ENCODE assay signal across 9 cellular contexts in genomic region chr22:17980638-17981051, GRCh38. TPM values are rescaled to one million over a fixed set of nuclear protein-coding genes. Genes with fewer than 3 reads are reported as not detected.
DNase-seq lines count a peak whose midpoint lies in the region; ATAC-seq and TF ChIP-seq lines count a peak whose summit lies in the region.
"Had no signal": no experiment of that assay in that cellular context is flagged by ENCODE, and none has a peak within 500 bp of the region (broad histone marks: within the 10 kb centered on the region; RNA-seq: fewer than 3 reads in every experiment).

No MANE protein-coding gene starts in this region.

- H3K9me3 Mint-ChIP-seq in WTC11: peaks cover 8% of the 10 kb centered on the region

- H3K27me3 ChIP-seq in HL-60 (ENCODE audit: insufficient read depth, poor library complexity, severe bottlenecking) (no peaks in the 10 kb centered on the region), psoas muscle (ENCODE audit: insufficient read depth in 3 of 3, low read length in 2 of 3) (no peaks in the 10 kb centered on the region)
- H3K27me3 ChIP-seq: tibial nerve had no signal

- ATAC-seq in WTC11 (no peak; the same call in 1 of the 2 replicates), psoas muscle (peak; percentile 52 to 84 (median 72))

- H3K4me3 ChIP-seq in HL-60 (replicated peaks; ENCODE audit: insufficient read depth, low read length) (no peak overlapping the region), psoas muscle (peak overlapping the region; percentile 31)

- H3K36me3 Mint-ChIP-seq in WTC11: peaks cover 3% of the 10 kb centered on the region

- peak overlapping the region; percentile 6; the same call in 1 of the 2 replicates for H3K4me3 Mint-ChIP-seq in WTC11

- no peaks in the 10 kb centered on the region for H3K36me3 ChIP-seq in psoas muscle (ENCODE audit: insufficient read depth in 1 of 2, low read depth in 1 of 2)
- H3K36me3 ChIP-seq: tibial nerve had no signal

- H3K4me1 ChIP-seq in psoas muscle: peaks cover 29% of the 10 kb centered on the region

- H3K27ac Mint-ChIP-seq in WTC11: peak overlapping the region; percentile 64

- TF ChIP-seq CTCF in HL-60 (IDR thresholded peaks at IDR 0.05; ENCODE audit: insufficient read depth, low read length): no peak
- no peak for TF ChIP-seq CTCF in WTC11 (IDR thresholded peaks at IDR 0.05)
- no peak for TF ChIP-seq CTCF in psoas muscle (IDR thresholded peaks at IDR 0.05)

- POLR2A ChIA-PET in WTC11 (lab: Charles Lee): no interaction called here

- H3K9me3 ChIP-seq in psoas muscle: no peaks in the 10 kb centered on the region
- H3K9me3 ChIP-seq: tibial nerve had no signal

- DNase-seq in HL-60 (ENCODE audit: low read depth in 1 of 2, low spot score in 1 of 2) (peak; percentile 28 to 79), WTC11 (ENCODE audit: low spot score) (no peak), psoas muscle (peak; percentile 32 to 70), NCI-H1694 (lab: John Stamatoyannopoulos, UW) (no peak), NOMO-1 (lab: John Stamatoyannopoulos, UW; ENCODE audit: unreplicated experiment in 2 of 2) (no peak), SHP77 treated with DMSO at 0.1 percent for 48 hours (lab: John Stamatoyannopoulos, UW) (no peak), SIG-M5 treated with dmso at 0.1 percent for 504 hours (lab: John Stamatoyannopoulos, UW; ENCODE audit: unreplicated experiment) (no peak)
- DNase-seq in effector CD4-positive, alpha-beta T cell: peak; percentile 21

- H3K27me3 Mint-ChIP-seq in WTC11 (ENCODE audit: low read depth): no peaks in the 10 kb centered on the region

- H3K27ac ChIP-seq in HL-60 (replicated peaks) (no peak overlapping the region), psoas muscle (peak overlapping the region; percentile 62)

- peaks cover 37% of the 10 kb centered on the region for H3K4me1 Mint-ChIP-seq in WTC11

- WGBS in psoas muscle, 3 donors: 5 to 19% (median 13%) methylated on average over 13 of the region's 13 CpGs

- CTCF ChIA-PET in WTC11 (lab: Charles Lee): interaction anchor here (1.2 to 2.2 kb wide), 5 partner anchors 18 to 207 kb away, joined by 3 to 13 read pairs (median 3); no protein-coding TSS in a partner anchor

- intact Hi-C loops in psoas muscle (cut with DNase I): no loop called here

TF ChIP-seq in WTC11, 78 proteins besides CTCF, POLR2A, EP300 and RAD21:
- TF ChIP-seq FOXK1 (CRISPR knock-in tag; IDR thresholded peaks at IDR 0.05) (no peak), KAT7 (CRISPR knock-in tag; IDR thresholded peaks at IDR 0.05; ENCODE audit: borderline replicate concordance) (no peak), FOXP1 (CRISPR knock-in tag; IDR thresholded peaks at IDR 0.05; ENCODE audit: borderline replicate concordance) (no peak), SMAD4 (CRISPR knock-in tag; IDR thresholded peaks at IDR 0.05) (no peak), SP1 (CRISPR knock-in tag; conservative IDR thresholded peaks at IDR 0.05) (no peak), ARID4B (CRISPR knock-in tag; IDR thresholded peaks at IDR 0.05; ENCODE audit: borderline replicate concordance) (no peak), GRHL2 (CRISPR knock-in tag; IDR thresholded peaks at IDR 0.05; ENCODE audit: insufficient replicate concordance, severe bottlenecking) (no peak), ZNF232 (CRISPR knock-in tag; IDR thresholded peaks at IDR 0.05) (no peak), ZBTB21 (CRISPR knock-in tag; IDR thresholded peaks at IDR 0.05; ENCODE audit: borderline replicate concordance) (no peak), ZNF263 (CRISPR knock-in tag; IDR thresholded peaks at IDR 0.05; ENCODE audit: low read depth) (no peak), ATF1 (CRISPR knock-in tag; IDR thresholded peaks at IDR 0.05) (no peak), CBFB (CRISPR knock-in tag; IDR thresholded peaks at IDR 0.05; ENCODE audit: low read depth) (no peak), ZNF219 (CRISPR knock-in tag; IDR thresholded peaks at IDR 0.05; ENCODE audit: borderline replicate concordance) (no peak), ZBTB43 (CRISPR knock-in tag; IDR thresholded peaks at IDR 0.05) (no peak), OVOL2 (CRISPR knock-in tag; IDR thresholded peaks at IDR 0.05; ENCODE audit: borderline replicate concordance) (no peak), ZNF416 (CRISPR knock-in tag; IDR thresholded peaks at IDR 0.05) (no peak), PRRX2 (CRISPR knock-in tag; IDR thresholded peaks at IDR 0.05) (no peak)

RNA-seq across cellular contexts. Expression of gene MICAL3, which starts 43.7 kb away (rescaled TPM):
- total RNA-seq in WTC11 (2021) (35.6 to 41.2 TPM (median 38.8 TPM) in 3 replicates), psoas muscle (10 to 100 TPM; 15.5 to 38.3 (median 27.1) TPM)
- 1 to 10 TPM; 2.1 to 6.9 (median 3.5) TPM for polyA plus RNA-seq in psoas muscle

Comparison
In these comparisons a context has a peak if more than half of its experiments do, and no peak if none do; other contexts are left out.
1. DNase-seq: peak in HL-60 (2 of 2), effector CD4-positive, alpha-beta T cell (single experiment) and psoas muscle (2 of 2); none in WTC11 (single experiment), NCI-H1694 (single experiment), NOMO-1 (0 of 2), SHP77 treated with DMSO at 0.1 percent for 48 hours (single experiment) and SIG-M5 treated with dmso at 0.1 percent for 504 hours (single experiment).